22 cellular contexts compared by ENCODE assay signal in the genomic region with DNA sequence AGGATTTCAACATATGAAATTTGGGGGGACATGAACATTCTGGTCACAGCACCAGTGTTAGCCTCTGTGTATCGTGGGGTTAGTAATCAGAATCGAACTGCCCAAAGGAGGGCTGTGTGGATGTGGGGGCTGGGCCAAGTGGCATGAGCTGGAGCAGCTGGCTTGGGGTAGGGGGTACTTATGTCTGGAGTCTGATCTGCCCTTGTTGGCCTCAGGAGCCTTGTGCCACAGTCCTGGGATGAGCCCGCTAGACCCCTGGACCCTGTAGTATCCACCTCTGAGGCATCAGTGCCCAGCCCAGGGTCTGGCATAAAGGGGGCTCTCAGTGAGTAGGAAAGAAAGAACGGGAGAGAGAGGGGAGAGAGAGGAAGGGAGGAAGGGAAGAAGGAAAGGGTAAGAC.
A peak's percentile ranks its signal among the peaks of the same experiment; 100 is the strongest.
DNase-seq lines count a peak whose midpoint lies in the region; ATAC-seq, FAIRE-seq and TF ChIP-seq lines count a peak whose summit lies in the region.
"Had no signal": no experiment of that assay in that cellular context is flagged by ENCODE, and none has a peak within 500 bp of the region (broad histone marks: within the 10 kb centered on the region; RNA-seq: fewer than 3 reads in every experiment).

No MANE protein-coding gene starts in this region.

- no peak overlapping the region for H3K4me3 ChIP-seq in testis
- H3K4me3 ChIP-seq: esophagus squamous epithelium, pancreas had no signal

- no peak overlapping the region for H3K4me3 Mint-ChIP-seq in activated T-helper 17 cell treated with anti-CD3 and anti-CD28 coated beads, Interleukin-2, amount 50 U/mL, for 72 hours
- no peak overlapping the region for H3K4me3 Mint-ChIP-seq in nephron
- H3K4me3 Mint-ChIP-seq: central memory CD8-positive, alpha-beta T cell had no signal

- H3K27me3 ChIP-seq in testis = no peaks in the 10 kb centered on the region
- H3K27me3 ChIP-seq: pancreas had no signal

- no peaks in the 10 kb centered on the region for H3K36me3 ChIP-seq in testis (ENCODE audit: low read depth, missing control alignments)
- H3K36me3 ChIP-seq: esophagus squamous epithelium, pancreas had no signal

- H3K9me3 ChIP-seq in testis = no peaks in the 10 kb centered on the region
- H3K9me3 ChIP-seq: esophagus squamous epithelium, pancreas had no signal

- intact Hi-C loops in testis (cut with DNase I; ENCODE audit: low total_unique reads) = no loop called here

- TF ChIP-seq POLR2A in testis (IDR thresholded peaks at IDR 0.05) (no peak), GM12892 (IDR thresholded peaks at IDR 0.05; ENCODE audit: low read depth, low read length) (no peak)

- no peaks in the 10 kb centered on the region for H3K9me3 Mint-ChIP-seq in activated T-helper 17 cell treated with anti-CD3 and anti-CD28 coated beads, Interleukin-2, amount 50 U/mL, for 72 hours
- no peaks in the 10 kb centered on the region for H3K9me3 Mint-ChIP-seq in nephron
- H3K9me3 Mint-ChIP-seq: central memory CD8-positive, alpha-beta T cell had no signal

- ATAC-seq in activated T-helper 17 cell treated with anti-CD3 and anti-CD28 coated beads, Interleukin-2, amount 50 U/mL, for 72 hours (replicated peaks) = no peak
- ATAC-seq in HG03432 (IDR thresholded peaks at IDR 0.05; ENCODE audit: unreplicated experiment) = no peak

- 84% methylated on average over 4 of the region's 4 CpGs for WGBS in testis, 2 donors

- H3K4me1 ChIP-seq in testis = peaks cover 48% of the 10 kb centered on the region

- FAIRE-seq in GM12892 (lab: Jason Lieb, UNC) = no peak
- FAIRE-seq: pancreas, TTC549 had no signal

- no peaks in the 10 kb centered on the region for H3K4me1 Mint-ChIP-seq in activated T-helper 17 cell treated with anti-CD3 and anti-CD28 coated beads, Interleukin-2, amount 50 U/mL, for 72 hours
- H3K4me1 Mint-ChIP-seq in nephron = peaks cover 51% of the 10 kb centered on the region
- H3K4me1 Mint-ChIP-seq: central memory CD8-positive, alpha-beta T cell had no signal

- H3K27ac Mint-ChIP-seq in activated T-helper 17 cell treated with anti-CD3 and anti-CD28 coated beads, Interleukin-2, amount 50 U/mL, for 72 hours = peak overlapping the region; percentile 6
- peak overlapping the region in 2 of 3 experiments; percentile 24 to 48 for H3K27ac Mint-ChIP-seq in nephron

- peak overlapping the region in 1 of 2 donors; percentile 82 for H3K27ac ChIP-seq in testis
- H3K27ac ChIP-seq: pancreas had no signal

- H3K27me3 Mint-ChIP-seq in activated T-helper 17 cell treated with anti-CD3 and anti-CD28 coated beads, Interleukin-2, amount 50 U/mL, for 72 hours = no peaks in the 10 kb centered on the region
- peaks cover 4% of the 10 kb centered on the region for H3K27me3 Mint-ChIP-seq in nephron (ENCODE audit: low read depth)
- H3K27me3 Mint-ChIP-seq: central memory CD8-positive, alpha-beta T cell had no signal

- TF ChIP-seq CTCF in nephron (IDR thresholded peaks at IDR 0.05; ENCODE audit: unreplicated experiment in 3 of 3) = no peak
- no peak for TF ChIP-seq CTCF in testis (IDR thresholded peaks at IDR 0.05)

- peak; percentile 30 for DNase-seq in ecto neural progenitor cell (ENCODE audit: low spot score)
- DNase-seq in testis = peak; percentile 8
- no peak for DNase-seq in GM12892 (ENCODE audit: insufficient read length)
- no peak for DNase-seq in SKM-1 treated with dmso at 0.1 percent for 144 hours (lab: John Stamatoyannopoulos, UW; ENCODE audit: unreplicated experiment)
- DNase-seq: activated CD4-positive, alpha-beta T cell treated with anti-CD3 and anti-CD28 coated beads for 4 hours; activated CD8-positive, alpha-beta memory T cell treated with anti-CD3 and anti-CD28 coated beads, Interleukin-2, amount 50 U/mL, for 4 hours; activated effector memory CD4-positive, alpha-beta T cell treated with anti-CD3 and anti-CD28 coated beads, Interleukin-2, amount 50 U/mL, for 16 hours; amygdala; effector CD8-positive, alpha-beta T cell; esophagus squamous epithelium; MV-4-11; NCI-H1930; NCI-H446 treated with DMSO at 0.1 percent for 48 hours; NK-92 treated with Interleukin-12 subunit alpha and Interleukin-12 subunit beta, amount 100 ng/mL, for 24 hours; stimulated activated CD4-positive, alpha-beta T cell treated with anti-CD3 and anti-CD28 coated beads, Interleukin-4, amount 100 ng/mL, for 24 hours; substantia nigra had no signal

- H3K36me3 Mint-ChIP-seq in activated T-helper 17 cell treated with anti-CD3 and anti-CD28 coated beads, Interleukin-2, amount 50 U/mL, for 72 hours (ENCODE audit: low read depth) = no peaks in the 10 kb centered on the region
- H3K36me3 Mint-ChIP-seq in nephron (ENCODE audit: low read depth) = no peaks in the 10 kb centered on the region

Comparison
In these comparisons a context has a peak if more than half of its experiments do, and no peak if none do; other contexts are left out.
1. DNase-seq: peak in ecto neural progenitor cell (single experiment) and testis (single experiment); none in GM12892 (single experiment) and SKM-1 treated with dmso at 0.1 percent for 144 hours (single experiment).